In the genomic region with DNA sequence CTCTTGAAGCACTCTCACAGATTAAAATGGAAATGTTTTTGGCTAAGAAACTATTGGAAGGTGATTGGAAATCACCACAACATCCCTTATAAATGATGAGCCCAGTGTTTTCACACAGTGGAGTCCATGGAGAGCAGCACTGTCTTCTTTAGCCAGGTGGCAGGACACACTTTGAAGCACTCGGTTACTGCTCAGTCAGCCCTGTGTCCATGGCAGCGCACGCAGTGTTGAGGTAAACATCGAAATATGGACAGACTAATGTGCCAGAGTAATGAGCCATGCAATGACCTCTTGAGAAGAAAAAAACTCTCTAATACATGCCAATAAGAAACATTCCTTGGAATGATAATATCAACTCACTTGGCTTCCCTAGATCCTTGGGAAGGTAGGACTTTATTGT, we compare ENCODE assay signal across 11 cellular contexts.
DNase-seq lines count a peak whose midpoint lies in the region; ATAC-seq and TF ChIP-seq lines count a peak whose summit lies in the region.
"Had no signal": no experiment of that assay in that cellular context is flagged by ENCODE, and none has a peak within 500 bp of the region (broad histone marks: within the 10 kb centered on the region; RNA-seq: fewer than 3 reads in every experiment).

No MANE protein-coding gene starts in this region.

- H3K4me3 Mint-ChIP-seq in CD4-positive, alpha-beta T cell, result peak overlapping the region; percentile 59
- H3K4me3 Mint-ChIP-seq in natural killer cell (no peak overlapping the region), progenitor cell of endocrine pancreas (ENCODE audit: low read depth) (no peak overlapping the region)

- H3K4me1 Mint-ChIP-seq in CD4-positive, alpha-beta T cell (ENCODE audit: low read depth), result peaks cover 100% of the 10 kb centered on the region
- peaks cover 80 to 90% of the 10 kb centered on the region in 2 donors for H3K4me1 Mint-ChIP-seq in natural killer cell
- peaks cover 1% of the 10 kb centered on the region for H3K4me1 Mint-ChIP-seq in progenitor cell of endocrine pancreas (ENCODE audit: low read depth)

- peak overlapping the region; percentile 86 for H3K27ac Mint-ChIP-seq in CD4-positive, alpha-beta T cell
- H3K27ac Mint-ChIP-seq in natural killer cell (peak overlapping the region; percentile 63 to 84), progenitor cell of endocrine pancreas (no peak overlapping the region)

- H3K27me3 Mint-ChIP-seq in CD4-positive, alpha-beta T cell, result no peaks in the 10 kb centered on the region
- no peaks in the 10 kb centered on the region for H3K27me3 Mint-ChIP-seq in natural killer cell (ENCODE audit: low read depth in 2 of 2)
- no peaks in the 10 kb centered on the region for H3K27me3 Mint-ChIP-seq in progenitor cell of endocrine pancreas

- POLR2A ChIA-PET in CD4-positive, alpha-beta T cell (lab: Charles Lee), result interaction anchor here (1.5 to 2.6 kb wide), 3 partner anchors 8 to 66 kb away, joined by 5 to 18 read pairs (median 9); no protein-coding TSS in a partner anchor

- H3K4me3 ChIP-seq in RWPE2 (ENCODE audit: severe bottlenecking), result no peak overlapping the region
- no peak overlapping the region for H3K4me3 ChIP-seq in fibroblast of the aortic adventitia (ENCODE audit: low read depth, low read length)

- no peak for TF ChIP-seq CTCF in CD4-positive, alpha-beta T cell (IDR thresholded peaks at IDR 0.05)
- TF ChIP-seq CTCF in RWPE2 (IDR thresholded peaks at IDR 0.05; ENCODE audit: poor library complexity, severe bottlenecking) (no peak), fibroblast of the aortic adventitia (IDR thresholded peaks at IDR 0.05; ENCODE audit: insufficient read depth, low read length) (no peak), natural killer cell (IDR thresholded peaks at IDR 0.05) (no peak), foreskin keratinocyte (conservative IDR thresholded peaks at IDR 0.05) (no peak), progenitor cell of endocrine pancreas (IDR thresholded peaks at IDR 0.05; ENCODE audit: unreplicated experiment) (no peak)

- peaks cover 100% of the 10 kb centered on the region for H3K36me3 Mint-ChIP-seq in CD4-positive, alpha-beta T cell (ENCODE audit: low read depth)
- H3K36me3 Mint-ChIP-seq in natural killer cell, result peaks cover 40% of the 10 kb centered on the region
- H3K36me3 Mint-ChIP-seq in progenitor cell of endocrine pancreas (ENCODE audit: insufficient read depth), result peaks cover 53% of the 10 kb centered on the region

- no peaks in the 10 kb centered on the region for H3K9me3 ChIP-seq in CD4-positive, alpha-beta T cell (ENCODE audit: control insufficient read depth, low read length)
- no peaks in the 10 kb centered on the region for H3K9me3 ChIP-seq in RWPE2 (ENCODE audit: severe bottlenecking)

- no peak for ATAC-seq in CD4-positive, alpha-beta T cell (ENCODE audit: poor library complexity)
- ATAC-seq in RWPE2 (ENCODE audit: low read depth), result peak; percentile 22; the same call in 1 of the 3 replicates
- ATAC-seq in natural killer cell, result no peak
- ATAC-seq in foreskin keratinocyte, result no peak
- ATAC-seq in GM18907 (IDR thresholded peaks at IDR 0.05; ENCODE audit: unreplicated experiment), result no peak
- ATAC-seq in GM19324 (IDR thresholded peaks at IDR 0.05; ENCODE audit: low FRiP score, unreplicated experiment), result no peak

- H3K27me3 ChIP-seq in CD4-positive, alpha-beta T cell (ENCODE audit: control insufficient read depth, insufficient read depth, low read length), result no peaks in the 10 kb centered on the region
- H3K27me3 ChIP-seq in RWPE2 (ENCODE audit: insufficient read depth, poor library complexity, severe bottlenecking) (no peaks in the 10 kb centered on the region), foreskin keratinocyte (no peaks in the 10 kb centered on the region)

- DNase-seq in CD4-positive, alpha-beta T cell, result no peak
- no peak for DNase-seq in RWPE2 (ENCODE audit: low spot score)
- peak; percentile 62 for DNase-seq in fibroblast of the aortic adventitia (ENCODE audit: low read depth)
- DNase-seq in natural killer cell, result no peak
- DNase-seq in foreskin keratinocyte, result no peak
- no peak for DNase-seq in progenitor cell of endocrine pancreas (ENCODE audit: low spot score, unreplicated experiment)
- DNase-seq: activated CD8-positive, alpha-beta memory T cell treated with anti-CD3 and anti-CD28 coated beads, Interleukin-2, amount 50 U/mL, for 48 hours; DMS153; NCI-H1048 had no signal

- intact Hi-C loops in CD4-positive, alpha-beta T cell (cut with DNase I, micrococcal nuclease), result no loop called here
- intact Hi-C loops in natural killer cell (cut with micrococcal nuclease), result no loop called here

- CTCF ChIA-PET in CD4-positive, alpha-beta T cell (lab: Charles Lee), result interaction anchor here (2.0 kb wide), 1 partner anchor 20 kb away, joined by 7 read pairs; no protein-coding TSS in a partner anchor

- H3K9me3 Mint-ChIP-seq in CD4-positive, alpha-beta T cell, result no peaks in the 10 kb centered on the region
- H3K9me3 Mint-ChIP-seq in natural killer cell, result no peaks in the 10 kb centered on the region
- H3K9me3 Mint-ChIP-seq in progenitor cell of endocrine pancreas (ENCODE audit: low read depth), result no peaks in the 10 kb centered on the region

- H3K4me1 ChIP-seq in RWPE2 (ENCODE audit: insufficient read depth, poor library complexity, severe bottlenecking) (no peaks in the 10 kb centered on the region), foreskin keratinocyte (no peaks in the 10 kb centered on the region)

- peak overlapping the region; percentile 7 for H3K27ac ChIP-seq in CD4-positive, alpha-beta T cell (ENCODE audit: low read depth, low read length)
- H3K27ac ChIP-seq in RWPE2 (ENCODE audit: poor library complexity, severe bottlenecking), result no peak overlapping the region
- no peak overlapping the region for H3K27ac ChIP-seq in foreskin keratinocyte

- peaks cover 100% of the 10 kb centered on the region for H3K36me3 ChIP-seq in RWPE2 (ENCODE audit: low read depth)
